In genomic region chr10:38003588-38003987, GRCh38 we compare ENCODE assay signal across 22 cellular contexts.
"Had no signal": no experiment of that assay in that cellular context is flagged by ENCODE, and none has a peak within 500 bp of the region (broad histone marks: within the 10 kb centered on the region; RNA-seq: fewer than 3 reads in every experiment).

No MANE protein-coding gene starts in this region.

- H3K4me2 ChIP-seq: hepatocyte had no signal

- H3K4me1 ChIP-seq: esophagus muscularis mucosa, gastroesophageal sphincter, heart left ventricle, left lung, lower lobe of right lung had no signal

- H3K36me3 ChIP-seq: esophagus muscularis mucosa, gastroesophageal sphincter, heart left ventricle, left lung, lower lobe of right lung had no signal

- H3K79me2 ChIP-seq: hepatocyte had no signal

- H2AFZ ChIP-seq: hepatocyte had no signal

- DNase-seq: dermis blood vessel endothelial cell; dorsolateral prefrontal cortex; effector CD4-positive, alpha-beta T cell; effector memory CD4-positive, alpha-beta T cell; foreskin keratinocyte; heart left ventricle; hypothalamus; immature natural killer cell; islet precursor cell; left cardiac atrium; left lung; left ventricle myocardium superior; lower lobe of right lung; mesenchymal stem cell; mucosa of descending colon; naive B cell had no signal

- H3K27ac ChIP-seq: coronary artery, dorsolateral prefrontal cortex, esophagus muscularis mucosa, foreskin keratinocyte, gastroesophageal sphincter, heart left ventricle, hepatocyte, left lung, lower lobe of right lung had no signal

- FAIRE-seq: endothelial cell of umbilical vein, frontal cortex had no signal

- H3K9me3 ChIP-seq: esophagus muscularis mucosa, gastroesophageal sphincter, lower lobe of right lung, mucosa of descending colon had no signal

- H3K27me3 ChIP-seq: dorsolateral prefrontal cortex, esophagus muscularis mucosa, foreskin keratinocyte, gastroesophageal sphincter, heart left ventricle, hepatocyte, left lung had no signal

- H3K4me3 ChIP-seq: coronary artery, dorsolateral prefrontal cortex, esophagus muscularis mucosa, gastroesophageal sphincter, heart left ventricle, hepatocyte, left lung, lower lobe of right lung, mucosa of descending colon had no signal
